1 cellular context compared by ENCODE assay signal in the genomic region with DNA sequence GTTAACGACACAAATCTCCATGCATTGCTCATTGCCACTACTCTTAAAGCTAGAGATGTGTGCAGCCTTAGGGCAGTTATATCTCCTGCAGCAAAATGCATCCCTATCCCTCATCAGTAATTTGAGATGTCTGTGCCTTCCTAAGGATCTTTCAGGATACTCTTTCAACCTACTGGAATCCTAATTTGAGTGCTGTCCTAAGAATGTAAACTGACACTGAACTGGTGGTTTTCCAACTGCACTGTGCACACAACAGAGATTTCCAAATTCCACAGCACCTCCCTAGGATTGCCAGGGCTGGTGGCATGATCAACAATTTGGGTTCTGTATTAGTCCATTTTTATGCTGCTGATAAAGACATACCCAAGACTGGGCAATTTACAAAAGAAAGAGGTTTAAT.
TF ChIP-seq lines count a peak whose summit lies in the region.

No MANE protein-coding gene starts in this region.

TF ChIP-seq in IMR-90, 13 proteins besides CTCF, POLR2A, EP300 and RAD21 (continued from another document):
- TF ChIP-seq, protein P1, sequence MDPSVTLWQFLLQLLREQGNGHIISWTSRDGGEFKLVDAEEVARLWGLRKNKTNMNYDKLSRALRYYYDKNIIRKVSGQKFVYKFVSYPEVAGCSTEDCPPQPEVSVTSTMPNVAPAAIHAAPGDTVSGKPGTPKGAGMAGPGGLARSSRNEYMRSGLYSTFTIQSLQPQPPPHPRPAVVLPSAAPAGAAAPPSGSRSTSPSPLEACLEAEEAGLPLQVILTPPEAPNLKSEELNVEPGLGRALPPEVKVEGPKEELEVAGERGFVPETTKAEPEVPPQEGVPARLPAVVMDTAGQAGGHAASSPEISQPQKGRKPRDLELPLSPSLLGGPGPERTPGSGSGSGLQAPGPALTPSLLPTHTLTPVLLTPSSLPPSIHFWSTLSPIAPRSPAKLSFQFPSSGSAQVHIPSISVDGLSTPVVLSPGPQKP (IDR thresholded peaks at IDR 0.05; ENCODE audit: borderline replicate concordance, low read depth, low read length) = no peak
- TF ChIP-seq MAFK (IDR thresholded peaks at IDR 0.05; ENCODE audit: low read depth, low read length) = no peak
- no peak for TF ChIP-seq FOS (IDR thresholded peaks at IDR 0.05; ENCODE audit: low read depth, low read length)
- TF ChIP-seq, protein P2, sequence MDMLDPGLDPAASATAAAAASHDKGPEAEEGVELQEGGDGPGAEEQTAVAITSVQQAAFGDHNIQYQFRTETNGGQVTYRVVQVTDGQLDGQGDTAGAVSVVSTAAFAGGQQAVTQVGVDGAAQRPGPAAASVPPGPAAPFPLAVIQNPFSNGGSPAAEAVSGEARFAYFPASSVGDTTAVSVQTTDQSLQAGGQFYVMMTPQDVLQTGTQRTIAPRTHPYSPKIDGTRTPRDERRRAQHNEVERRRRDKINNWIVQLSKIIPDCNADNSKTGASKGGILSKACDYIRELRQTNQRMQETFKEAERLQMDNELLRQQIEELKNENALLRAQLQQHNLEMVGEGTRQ (IDR thresholded peaks at IDR 0.05; ENCODE audit: low read depth, low read length) = no peak
- TF ChIP-seq MXI1 (IDR thresholded peaks at IDR 0.05; ENCODE audit: borderline replicate concordance, low read depth, low read length) = no peak
- TF ChIP-seq CHD1 (IDR thresholded peaks at IDR 0.05; ENCODE audit: low read depth, low read length) = no peak
